In the genomic region with DNA sequence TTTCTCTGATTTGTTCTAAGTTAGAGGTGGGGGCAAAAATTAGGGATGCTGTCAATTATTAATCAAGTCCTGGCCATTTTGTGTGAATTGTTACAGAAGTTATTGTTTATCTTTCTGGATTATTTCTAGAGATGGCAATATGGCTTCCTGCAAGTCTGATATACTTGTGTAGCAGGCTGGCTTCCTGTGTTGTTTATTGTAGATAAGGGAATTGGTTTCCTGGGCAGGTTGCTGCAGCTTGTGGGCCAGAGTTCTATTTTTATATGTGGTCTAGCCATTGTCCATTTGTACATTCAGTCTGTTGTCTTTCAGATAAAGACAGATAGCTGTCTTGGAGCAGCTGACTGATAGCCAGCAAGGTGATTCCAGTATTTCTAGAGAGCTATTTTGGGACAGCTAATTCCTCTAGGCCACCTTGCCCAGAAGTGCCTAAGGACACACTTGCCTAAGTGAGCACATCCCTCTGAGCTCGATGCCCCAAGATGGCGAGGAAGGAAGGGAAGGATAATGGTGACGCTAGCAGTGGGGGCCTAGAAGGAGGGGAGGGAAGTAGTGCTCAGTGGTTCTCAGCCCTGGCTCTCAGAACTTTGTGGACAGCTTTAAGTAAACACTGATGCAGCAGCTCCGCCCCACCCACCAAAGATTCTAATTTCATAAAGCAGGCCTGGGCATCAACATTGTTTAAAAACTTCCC, we compare ENCODE assay signal across 17 cellular contexts. TPM values are rescaled to one million over a fixed set of nuclear protein-coding genes. Genes with fewer than 3 reads are reported as not detected.
DNase-seq lines count a peak whose midpoint lies in the region; TF ChIP-seq lines count a peak whose summit lies in the region.
"Had no signal": no experiment of that assay in that cellular context is flagged by ENCODE, and none has a peak within 500 bp of the region (broad histone marks: within the 10 kb centered on the region; RNA-seq: fewer than 3 reads in every experiment).

No MANE protein-coding gene starts in this region.

- no CpG with 5 or more reads among the region's 4 CpGs for WGBS in mesendoderm (ENCODE audit: extremely low coverage, insufficient coverage, low lambda C conversion rate)

- H3K4me1 Mint-ChIP-seq in activated naive CD8-positive, alpha-beta T cell (ENCODE audit: low read depth), result peaks cover 37% of the 10 kb centered on the region

- DNase-seq in MM.1S (peak; percentile 22), mesendoderm (no peak), pons (ENCODE audit: low spot score) (no peak), DMS 273 (lab: John Stamatoyannopoulos, UW; ENCODE audit: unreplicated experiment) (no peak), putamen (ENCODE audit: low spot score) (no peak), epidermal melanocyte (ENCODE audit: insufficient read length, low spot score) (no peak)
- DNase-seq: activated CD4-positive, alpha-beta T cell treated with anti-CD3 and anti-CD28 coated beads, Interleukin-2, amount 10 ng/mL, durations not matched to agents 24 days and 14 days; effector CD8-positive, alpha-beta T cell; foreskin keratinocyte; NCI-H1417 treated with DMSO at 0.1 percent for 48 hours; NCI-H510A; Peyer's patch; T-helper 1 cell had no signal

- no peak overlapping the region for H3K18ac ChIP-seq in mesendoderm (ENCODE audit: low read length)

- no peak overlapping the region for H3K4me3 Mint-ChIP-seq in activated naive CD8-positive, alpha-beta T cell
- H3K4me3 Mint-ChIP-seq: activated CD4-positive, alpha-beta T cell treated with anti-CD3 and anti-CD28 coated beads, Interleukin-2, amount 10 ng/mL, durations not matched to agents 24 days and 14 days had no signal

- no peaks in the 10 kb centered on the region for H3K9me2 ChIP-seq in MM.1S (replicated peaks; ENCODE audit: insufficient read depth, low read length)

- H2AK5ac ChIP-seq in mesendoderm (ENCODE audit: low read length), result no peak overlapping the region

- no peak for TF ChIP-seq CTCF in MM.1S (IDR thresholded peaks at IDR 0.05; ENCODE audit: low read length)

- H4K20me1 ChIP-seq in BLaER1, result no peaks in the 10 kb centered on the region
- H4K20me1 ChIP-seq in MM.1S (ENCODE audit: insufficient read depth, low read length), result no peaks in the 10 kb centered on the region

- no peak overlapping the region for H3K4me3 ChIP-seq in BLaER1
- no peak overlapping the region for H3K4me3 ChIP-seq in MM.1S (ENCODE audit: low read length)
- H3K4me3 ChIP-seq in mesendoderm (ENCODE audit: low read length), result no peak overlapping the region
- H3K4me3 ChIP-seq: Peyer's patch, tibial nerve had no signal

- no peaks in the 10 kb centered on the region for H3K79me2 ChIP-seq in MM.1S (ENCODE audit: low read length)
- H3K79me2 ChIP-seq in mesendoderm (ENCODE audit: control insufficient read depth, insufficient read depth, low read length), result no peaks in the 10 kb centered on the region
- H3K79me2 ChIP-seq: parathyroid adenoma had no signal

- H3K9ac ChIP-seq in BLaER1 (no peak overlapping the region), MM.1S (ENCODE audit: low read length) (no peak overlapping the region), mesendoderm (ENCODE audit: low read length) (no peak overlapping the region)
- H3K9ac ChIP-seq: parathyroid adenoma had no signal

- peak overlapping the region; percentile 2 for H3K4ac ChIP-seq in mesendoderm (ENCODE audit: low read depth, low read length)

- H2BK5ac ChIP-seq in mesendoderm (ENCODE audit: low read length), result no peak overlapping the region

- H3K23ac ChIP-seq in mesendoderm (ENCODE audit: low read length), result no peak overlapping the region

- H3K4me2 ChIP-seq in BLaER1 (peak overlapping the region; percentile 66), MM.1S (ENCODE audit: low read depth, low read length) (0 out of 2 replicates have a peak overlapping the region, but pooled peaks have one; percentile 9), mesendoderm (ENCODE audit: low read length) (no peak overlapping the region)

- H3K79me1 ChIP-seq in mesendoderm (ENCODE audit: low read length), result no peaks in the 10 kb centered on the region

- H3K56ac ChIP-seq in mesendoderm (ENCODE audit: low read length), result no peak overlapping the region

- H3K27ac ChIP-seq in BLaER1 (no peak overlapping the region; the same call in 1 of the 2 replicates), MM.1S (ENCODE audit: low read length) (no peak overlapping the region), mesendoderm (ENCODE audit: low read depth, low read length) (no peak overlapping the region)
- H3K27ac ChIP-seq: foreskin keratinocyte, parathyroid adenoma, Peyer's patch, tibial nerve had no signal

- H2AFZ ChIP-seq in MM.1S (ENCODE audit: low read length), result no peak overlapping the region
- H2AFZ ChIP-seq: parathyroid adenoma had no signal

- no peaks in the 10 kb centered on the region for H3K9me3 Mint-ChIP-seq in activated naive CD8-positive, alpha-beta T cell (ENCODE audit: low read depth)
- H3K9me3 Mint-ChIP-seq: activated CD4-positive, alpha-beta T cell treated with anti-CD3 and anti-CD28 coated beads, Interleukin-2, amount 10 ng/mL, durations not matched to agents 24 days and 14 days had no signal

- H3K9me3 ChIP-seq in BLaER1, result no peaks in the 10 kb centered on the region
- H3K9me3 ChIP-seq in MM.1S (replicated peaks; ENCODE audit: insufficient read depth, low read length), result no peaks in the 10 kb centered on the region
- H3K9me3 ChIP-seq: Peyer's patch, tibial nerve had no signal

- H3K4me1 ChIP-seq in BLaER1 (peaks cover 17% of the 10 kb centered on the region), MM.1S (ENCODE audit: low read length) (peaks cover 23% of the 10 kb centered on the region), mesendoderm (ENCODE audit: control insufficient read depth, low read depth, low read length) (no peaks in the 10 kb centered on the region)
- H3K4me1 ChIP-seq: foreskin keratinocyte, parathyroid adenoma had no signal

- no peaks in the 10 kb centered on the region for H3K36me3 ChIP-seq in BLaER1
- H3K36me3 ChIP-seq in MM.1S (replicated peaks; ENCODE audit: insufficient read depth, low read length), result no peaks in the 10 kb centered on the region
- H3K36me3 ChIP-seq in mesendoderm (ENCODE audit: control insufficient read depth, insufficient read depth, low read length), result no peaks in the 10 kb centered on the region
- H3K36me3 ChIP-seq: Peyer's patch, tibial nerve had no signal

- peak overlapping the region; percentile 85 for H3K27ac Mint-ChIP-seq in activated naive CD8-positive, alpha-beta T cell
- H3K27ac Mint-ChIP-seq: activated CD4-positive, alpha-beta T cell treated with anti-CD3 and anti-CD28 coated beads, Interleukin-2, amount 10 ng/mL, durations not matched to agents 24 days and 14 days had no signal

- H3F3A ChIP-seq in MM.1S (ENCODE audit: insufficient read depth, low read length), result no peaks in the 10 kb centered on the region

- H3K27me3 Mint-ChIP-seq in activated naive CD8-positive, alpha-beta T cell, result no peaks in the 10 kb centered on the region

- no peaks in the 10 kb centered on the region for H3K27me3 ChIP-seq in BLaER1
- H3K27me3 ChIP-seq in MM.1S (replicated peaks; ENCODE audit: insufficient read depth, low read length), result no peaks in the 10 kb centered on the region
- no peaks in the 10 kb centered on the region for H3K27me3 ChIP-seq in mesendoderm (ENCODE audit: insufficient read depth, low read length, poor library complexity)
- H3K27me3 ChIP-seq: Peyer's patch, tibial nerve had no signal

- no peak overlapping the region for H2BK120ac ChIP-seq in mesendoderm (ENCODE audit: low read depth, low read length)

- no peak overlapping the region for H4K5ac ChIP-seq in mesendoderm (ENCODE audit: low read length)

- no peaks in the 10 kb centered on the region for H3K36me3 Mint-ChIP-seq in activated naive CD8-positive, alpha-beta T cell

- H2BK15ac ChIP-seq in mesendoderm (replicated peaks; ENCODE audit: low read depth), result no peak overlapping the region

- no peak overlapping the region for H4K8ac ChIP-seq in mesendoderm (ENCODE audit: low read depth, low read length)

RNA-seq across cellular contexts. Expression of a gene that starts 25.5 kb away (rescaled TPM):
- polyA plus RNA-seq in mesendoderm (2013, experiment 1 of 2), result not detected
- polyA plus RNA-seq in mesendoderm (2013, experiment 2 of 2), result not detected
- polyA plus RNA-seq: foreskin keratinocyte had no signal

RNA-seq across cellular contexts. Expression of a gene that starts 31.7 kb away (rescaled TPM):
- 0.11 TPM for polyA plus RNA-seq in mesendoderm (2013, experiment 1 of 2)
- 0.04 TPM for polyA plus RNA-seq in mesendoderm (2013, experiment 2 of 2)
- polyA plus RNA-seq: foreskin keratinocyte had no signal
